ENCODE assay signal across 8 cellular contexts in the genomic region with DNA sequence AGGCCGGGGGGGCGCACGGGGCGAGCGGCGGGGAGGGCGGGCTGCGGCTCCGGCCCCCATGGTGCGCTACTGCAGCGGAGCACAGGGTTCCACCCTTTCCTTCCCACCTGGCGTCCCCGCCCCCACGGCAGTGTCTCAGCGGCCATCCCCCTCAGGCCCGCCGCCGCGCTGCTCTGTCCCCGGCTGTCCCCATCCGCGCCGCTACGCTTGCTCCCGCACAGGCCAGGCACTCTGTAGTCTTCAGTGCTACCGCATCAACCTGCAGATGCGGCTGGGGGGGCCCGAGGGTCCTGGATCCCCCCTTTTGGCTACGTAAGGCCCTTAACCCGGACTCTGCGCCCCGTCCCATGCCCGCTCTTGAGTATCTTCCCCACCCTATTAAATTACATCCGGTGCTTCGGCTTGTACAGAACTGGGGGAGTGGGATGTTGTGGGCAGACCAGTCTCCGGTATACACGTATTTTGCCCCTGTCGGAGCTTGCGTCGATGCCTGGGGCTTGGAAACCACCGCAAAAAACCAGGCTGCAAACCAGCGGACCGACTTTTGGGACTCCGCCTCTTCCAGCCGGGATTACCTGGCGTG. TPM values are rescaled to one million over a fixed set of nuclear protein-coding genes. Genes with fewer than 3 reads are reported as not detected.
DNase-seq lines count a peak whose midpoint lies in the region; ATAC-seq and TF ChIP-seq lines count a peak whose summit lies in the region.

No MANE protein-coding gene starts in this region.

- no peaks in the 10 kb centered on the region for H3K27me3 ChIP-seq in ascending aorta

- DNase-seq in DMS153 treated with DMSO at 0.1 percent for 48 hours (lab: John Stamatoyannopoulos, UW; ENCODE audit: unreplicated experiment) (peak; percentile 72), ascending aorta (ENCODE audit: low spot score in 2 of 2) (peak in 1 of 2 donors; percentile 80), OCI-M2 (lab: John Stamatoyannopoulos, UW; ENCODE audit: unreplicated experiment) (no peak)
- DNase-seq in stimulated activated CD4-positive, alpha-beta T cell treated with anti-CD3 and anti-CD28 coated beads, Interleukin-15, amount 100 ng/mL, for 24 hours, result peak; percentile 89

- H3K4me3 Mint-ChIP-seq in IgD-negative memory B cell, result peak overlapping the region; percentile 90 to 96 (median 96)
- H3K4me3 Mint-ChIP-seq in T-helper 1 cell treated with Interleukin-12 subunit alpha and Interleukin-12 subunit beta and Interleukin-4 antibody, amounts not matched to agents 30 μg/mL and 1 μg/mL, for 36 hours, result peak overlapping the region; percentile 94

- H3K9me3 ChIP-seq in ascending aorta (no peaks in the 10 kb centered on the region), iPS-18c (ENCODE audit: control insufficient read depth, insufficient read depth, low read length) (no peaks in the 10 kb centered on the region)

- peaks cover 5 to 14% of the 10 kb centered on the region in 2 donors for H3K36me3 ChIP-seq in ascending aorta

- H3K27ac Mint-ChIP-seq in IgD-negative memory B cell, result peak overlapping the region; percentile 92 to 100 (median 100)
- H3K27ac Mint-ChIP-seq in T-helper 1 cell treated with Interleukin-12 subunit alpha and Interleukin-12 subunit beta and Interleukin-4 antibody, amounts not matched to agents 30 μg/mL and 1 μg/mL, for 36 hours, result peak overlapping the region; percentile 99

- H3K27me3 Mint-ChIP-seq in IgD-negative memory B cell, result no peaks in the 10 kb centered on the region
- no peaks in the 10 kb centered on the region for H3K27me3 Mint-ChIP-seq in T-helper 1 cell treated with Interleukin-12 subunit alpha and Interleukin-12 subunit beta and Interleukin-4 antibody, amounts not matched to agents 30 μg/mL and 1 μg/mL, for 36 hours (ENCODE audit: low read depth)

- TF ChIP-seq CTCF in ascending aorta (IDR thresholded peaks at IDR 0.05), result no peak

- ATAC-seq in GM21447 (IDR thresholded peaks at IDR 0.05; ENCODE audit: unreplicated experiment), result peak; percentile 30

- H3K4me3 ChIP-seq in ascending aorta (peak overlapping the region; percentile 67 to 68), iPS-18c (ENCODE audit: insufficient read depth, low read depth, low read length) (peak overlapping the region; percentile 96)

- peaks cover 7 to 31% of the 10 kb centered on the region in 2 donors for H3K4me1 ChIP-seq in ascending aorta

- peak overlapping the region; percentile 91 to 94 for H3K27ac ChIP-seq in ascending aorta

- no peaks in the 10 kb centered on the region for H3K9me3 Mint-ChIP-seq in IgD-negative memory B cell
- H3K9me3 Mint-ChIP-seq in T-helper 1 cell treated with Interleukin-12 subunit alpha and Interleukin-12 subunit beta and Interleukin-4 antibody, amounts not matched to agents 30 μg/mL and 1 μg/mL, for 36 hours, result no peaks in the 10 kb centered on the region

- intact Hi-C loops in ascending aorta (cut with DNase I), result loop anchor here (1.0 to 10.0 kb wide), 6 partner anchors 15 to 1903 kb away; a partner anchor contains a TSS

- H3K4me1 Mint-ChIP-seq in IgD-negative memory B cell, result peaks cover 35 to 43% (median 43%) of the 10 kb centered on the region in 3 donors
- H3K4me1 Mint-ChIP-seq in T-helper 1 cell treated with Interleukin-12 subunit alpha and Interleukin-12 subunit beta and Interleukin-4 antibody, amounts not matched to agents 30 μg/mL and 1 μg/mL, for 36 hours (ENCODE audit: low read depth), result peaks cover 47% of the 10 kb centered on the region

- peaks cover 4% of the 10 kb centered on the region for H3K36me3 Mint-ChIP-seq in IgD-negative memory B cell
- H3K36me3 Mint-ChIP-seq in T-helper 1 cell treated with Interleukin-12 subunit alpha and Interleukin-12 subunit beta and Interleukin-4 antibody, amounts not matched to agents 30 μg/mL and 1 μg/mL, for 36 hours (ENCODE audit: low read depth), result peaks cover 27% of the 10 kb centered on the region

RNA-seq across cellular contexts. Expression of a gene that starts 0.6 kb away (rescaled TPM):
- 39.5 TPM for polyA plus RNA-seq in IgD-negative memory B cell
- 18.1 TPM for total RNA-seq in ascending aorta

RNA-seq across cellular contexts. Expression of a gene that starts 2.8 kb away (rescaled TPM):
- polyA plus RNA-seq in IgD-negative memory B cell, result 11.4 TPM
- total RNA-seq in ascending aorta, result 79.4 TPM

RNA-seq across cellular contexts. Expression of a gene that starts 7.5 kb away (rescaled TPM):
- 37.7 TPM for polyA plus RNA-seq in IgD-negative memory B cell
- total RNA-seq in ascending aorta, result 71.9 TPM

RNA-seq across cellular contexts. Expression of a gene that starts 14.8 kb away (rescaled TPM):
- 144 TPM for polyA plus RNA-seq in IgD-negative memory B cell
- total RNA-seq in ascending aorta, result 37.7 TPM

RNA-seq across cellular contexts. Expression of a gene that starts 15.9 kb away (rescaled TPM):
- polyA plus RNA-seq in IgD-negative memory B cell, result 0.88 TPM
- total RNA-seq in ascending aorta, result 9.5 TPM
